In the genomic region with DNA sequence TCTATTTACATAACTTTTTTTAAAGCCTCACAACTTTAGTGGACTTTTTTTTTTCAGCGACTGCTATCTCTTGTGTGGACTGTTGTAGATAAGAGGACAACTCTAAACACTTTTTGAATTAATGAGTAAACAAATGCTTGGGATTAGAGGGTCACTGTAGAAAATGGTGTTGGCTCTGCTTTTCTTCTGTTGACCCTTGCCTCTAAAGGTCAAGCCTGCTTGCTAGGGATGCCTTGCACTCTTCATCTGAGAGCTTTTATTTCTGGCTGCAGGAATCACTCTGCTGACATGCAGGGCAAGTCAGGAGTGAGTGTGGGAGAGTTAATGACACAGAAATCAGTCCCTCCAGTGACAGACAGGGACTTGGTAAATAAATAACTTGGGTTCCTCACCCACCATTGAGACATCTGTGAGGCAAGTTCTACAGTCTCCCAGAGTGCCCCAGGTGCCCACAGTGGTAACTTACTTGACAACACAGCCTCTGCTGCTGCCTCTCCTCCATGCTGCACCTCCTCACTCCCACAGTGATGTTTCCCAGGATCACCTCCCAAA, we compare ENCODE assay signal across 31 cellular contexts.
"Had no signal": no experiment of that assay in that cellular context is flagged by ENCODE, and none has a peak within 500 bp of the region (broad histone marks: within the 10 kb centered on the region; RNA-seq: fewer than 3 reads in every experiment).

No MANE protein-coding gene starts in this region.

- H3K9me3 ChIP-seq: gastrocnemius medialis, left ventricle myocardium inferior, pancreas, psoas muscle, sigmoid colon, uterus had no signal

- H3K4me1 ChIP-seq: gastrocnemius medialis, left ventricle myocardium inferior, pancreas, psoas muscle, sigmoid colon, uterus had no signal

- H3K4me2 ChIP-seq: smooth muscle cell had no signal

- DNase-seq: activated CD4-positive, alpha-beta memory T cell treated with anti-CD3 and anti-CD28 coated beads for 36 hours; activated CD4-positive, alpha-beta T cell treated with anti-CD3 and anti-CD28 coated beads for 48 hours; activated CD8-positive, alpha-beta memory T cell treated with anti-CD3 and anti-CD28 coated beads, Interleukin-2, amount 50 U/mL, for 4 hours; activated effector memory CD4-positive, alpha-beta T cell treated with anti-CD3 and anti-CD28 coated beads, Interleukin-2, amount 50 U/mL, for 16 hours; activated naive CD4-positive, alpha-beta T cell treated with anti-CD3 and anti-CD28 coated beads for 36 hours; activated T-cell treated with anti-CD3 and anti-CD28 coated beads, Interleukin-2, amount 50 U/mL, for 1 hour; amniotic stem cell; brain microvascular endothelial cell; caudate nucleus; effector CD4-positive, alpha-beta T cell; gastrocnemius medialis; glutamatergic neuron; left ventricle myocardium inferior; nucleus accumbens; pancreas; psoas muscle; sigmoid colon; stimulated activated CD4-positive, alpha-beta T cell treated with anti-CD3 and anti-CD28 coated beads, Interleukin-1b, Interleukin-23, amount 100 ng/mL, for 48 hours; stimulated activated CD4-positive, alpha-beta T cell treated with anti-CD3 and anti-CD28 coated beads, Interleukin-4, amount 100 ng/mL, for 4 hours; stimulated activated CD8-positive, alpha-beta memory T cell treated with anti-CD3 and anti-CD28 coated beads, Interleukin-4, amount 100 ng/mL, for 48 hours; stimulated activated naive CD8-positive, alpha-beta T cell treated with anti-CD3 and anti-CD28 coated beads, Interleukin-15, amount 100 ng/mL, for 72 hours; substantia nigra; T-helper 9 cell; uterus; WERI-Rb-1 had no signal

- H3K4me3 ChIP-seq: gastrocnemius medialis, left ventricle myocardium inferior, pancreas, psoas muscle, sigmoid colon, smooth muscle cell, uterus had no signal

- H3K27me3 ChIP-seq: brain microvascular endothelial cell, gastrocnemius medialis, pancreas, sigmoid colon, uterus had no signal

- ATAC-seq: activated CD4-positive, CD25-positive, alpha-beta regulatory T cell treated with anti-CD3 and anti-CD28 coated beads, Interleukin-2, amount 50 U/mL, for 24 hours; gastrocnemius medialis; pancreas; psoas muscle; stimulated activated memory B cell treated with anti-CD40 and anti-IgM and Interleukin-4, amounts not matched to agents 10 μg/mL and 1 μg/mL and 100 μg/mL, for 72 hours; stimulated activated naive CD8-positive, alpha-beta T cell treated with anti-CD3 and anti-CD28 coated beads, Interleukin-15, amount 100 ng/mL, for 72 hours had no signal

- H3K27ac ChIP-seq: brain microvascular endothelial cell, gastrocnemius medialis, left ventricle myocardium inferior, pancreas, psoas muscle, sigmoid colon, uterus, WERI-Rb-1 had no signal

- H3K36me3 ChIP-seq: brain microvascular endothelial cell, gastrocnemius medialis, left ventricle myocardium inferior, pancreas, sigmoid colon, uterus, WERI-Rb-1 had no signal

- FAIRE-seq: astrocyte, islet of Langerhans, pancreas, TTC549 had no signal
